21 cellular contexts compared by ENCODE assay signal in genomic region chr17:18937981-18938691, GRCh38. TPM values are rescaled to one million over a fixed set of nuclear protein-coding genes. Genes with fewer than 3 reads are reported as not detected.
DNase-seq lines count a peak whose midpoint lies in the region; ATAC-seq, FAIRE-seq and TF ChIP-seq lines count a peak whose summit lies in the region.
"Had no signal": no experiment of that assay in that cellular context is flagged by ENCODE, and none has a peak within 500 bp of the region (broad histone marks: within the 10 kb centered on the region; RNA-seq: fewer than 3 reads in every experiment).

No MANE protein-coding gene starts in this region.

- H3K4me3 ChIP-seq in colonic mucosa = no peak overlapping the region

- no peak for ATAC-seq in HG02970 (IDR thresholded peaks at IDR 0.05; ENCODE audit: low FRiP score, unreplicated experiment)
- ATAC-seq in activated CD8-positive, alpha-beta T cell treated with anti-CD3 and anti-CD28 coated beads, Interleukin-2, amount 10 ng/mL, durations not matched to agents 7 days and 5 days = no peak

- intact Hi-C loops in colonic mucosa (cut with DNase I) = no loop called here

- no peaks in the 10 kb centered on the region for H3K27me3 Mint-ChIP-seq in activated naive CD4-positive, alpha-beta T cell treated with anti-CD3 and anti-CD28 coated beads, Interleukin-2, amount 50 U/mL, for 24 hours
- peaks cover 12% of the 10 kb centered on the region for H3K27me3 Mint-ChIP-seq in activated CD8-positive, alpha-beta T cell treated with anti-CD3 and anti-CD28 coated beads, Interleukin-2, amount 10 ng/mL, durations not matched to agents 7 days and 5 days (ENCODE audit: low read depth)
- H3K27me3 Mint-ChIP-seq: CD4-positive, alpha-beta T cell had no signal

- H3K27ac ChIP-seq in colonic mucosa = no peak overlapping the region

- H3K36me3 ChIP-seq in colonic mucosa = no peaks in the 10 kb centered on the region
- H3K36me3 ChIP-seq: BE2C had no signal

- peak overlapping the region; percentile 30 for H3K27ac Mint-ChIP-seq in activated naive CD4-positive, alpha-beta T cell treated with anti-CD3 and anti-CD28 coated beads, Interleukin-2, amount 50 U/mL, for 24 hours
- H3K27ac Mint-ChIP-seq in activated CD8-positive, alpha-beta T cell treated with anti-CD3 and anti-CD28 coated beads, Interleukin-2, amount 10 ng/mL, durations not matched to agents 7 days and 5 days = no peak overlapping the region
- H3K27ac Mint-ChIP-seq: CD4-positive, alpha-beta T cell had no signal

- no peaks in the 10 kb centered on the region for H3K27me3 ChIP-seq in colonic mucosa
- H3K27me3 ChIP-seq: BE2C had no signal

- DNase-seq in activated naive CD4-positive, alpha-beta T cell treated with Interleukin-2 at 50 U/mL for 16 hours = no peak
- peak; percentile 67 for DNase-seq in NCI-H69 (lab: John Stamatoyannopoulos, UW)
- DNase-seq in colonic mucosa = peak; percentile 38
- no peak for DNase-seq in D721Med (ENCODE audit: insufficient read length, low spot score)
- DNase-seq in activated CD8-positive, alpha-beta T cell treated with anti-CD3 and anti-CD28 coated beads, Interleukin-2, amount 10 ng/mL, durations not matched to agents 7 days and 5 days = no peak
- DNase-seq: BE2C; CD4-positive, alpha-beta T cell; DMS53; EL; MM.1S; NCI-H1092; NCI-H1436 treated with DMSO at 0.1 percent for 48 hours; NCI-H2081; NCI-H524; Right ventricle myocardium superior had no signal

- H3K9me3 Mint-ChIP-seq in activated naive CD4-positive, alpha-beta T cell treated with anti-CD3 and anti-CD28 coated beads, Interleukin-2, amount 50 U/mL, for 24 hours = no peaks in the 10 kb centered on the region
- H3K9me3 Mint-ChIP-seq in activated CD8-positive, alpha-beta T cell treated with anti-CD3 and anti-CD28 coated beads, Interleukin-2, amount 10 ng/mL, durations not matched to agents 7 days and 5 days (ENCODE audit: insufficient read depth) = no peaks in the 10 kb centered on the region
- H3K9me3 Mint-ChIP-seq: CD4-positive, alpha-beta T cell had no signal

- FAIRE-seq in D721Med (lab: Jason Lieb, UNC) = no peak
- FAIRE-seq: RCC 7860 had no signal

- no peak overlapping the region for H3K4me3 Mint-ChIP-seq in activated naive CD4-positive, alpha-beta T cell treated with anti-CD3 and anti-CD28 coated beads, Interleukin-2, amount 50 U/mL, for 24 hours
- H3K4me3 Mint-ChIP-seq in activated CD8-positive, alpha-beta T cell treated with anti-CD3 and anti-CD28 coated beads, Interleukin-2, amount 10 ng/mL, durations not matched to agents 7 days and 5 days = no peak overlapping the region
- H3K4me3 Mint-ChIP-seq: CD4-positive, alpha-beta T cell had no signal

- H3K36me3 Mint-ChIP-seq in activated naive CD4-positive, alpha-beta T cell treated with anti-CD3 and anti-CD28 coated beads, Interleukin-2, amount 50 U/mL, for 24 hours = no peaks in the 10 kb centered on the region
- H3K36me3 Mint-ChIP-seq in activated CD8-positive, alpha-beta T cell treated with anti-CD3 and anti-CD28 coated beads, Interleukin-2, amount 10 ng/mL, durations not matched to agents 7 days and 5 days (ENCODE audit: low read depth) = peaks cover under 1% of the 10 kb centered on the region

- TF ChIP-seq CTCF in colonic mucosa (IDR thresholded peaks at IDR 0.05) = no peak
- TF ChIP-seq CTCF in D721Med (IDR thresholded peaks at IDR 0.05; ENCODE audit: insufficient read depth, missing control alignments) = no peak

- no peaks in the 10 kb centered on the region for H3K4me1 ChIP-seq in colonic mucosa
- H3K4me1 ChIP-seq: BE2C had no signal

- H3K9ac ChIP-seq in colonic mucosa (ENCODE audit: low read depth in 2 of 2, low read length in 2 of 2) = no peak overlapping the region

- POLR2A ChIA-PET in activated CD8-positive, alpha-beta T cell treated with anti-CD3 and anti-CD28 coated beads, Interleukin-2, amount 10 ng/mL, durations not matched to agents 7 days and 5 days (lab: Charles Lee) = interaction anchor here (0.8 kb wide), 1 partner anchor 80 kb away, joined by 3 read pairs; the partner anchor contains the start of gene PRPSAP2

- H3K9me3 ChIP-seq in colonic mucosa = no peaks in the 10 kb centered on the region
- H3K9me3 ChIP-seq: BE2C had no signal

- CTCF ChIA-PET in activated CD8-positive, alpha-beta T cell treated with anti-CD3 and anti-CD28 coated beads, Interleukin-2, amount 10 ng/mL, durations not matched to agents 7 days and 5 days (lab: Charles Lee) = interaction anchor here (0.9 to 1.6 kb wide), 4 partner anchors 20 to 79 kb away, joined by 3 to 4 read pairs (median 4); no protein-coding TSS in a partner anchor

- peaks cover 10% of the 10 kb centered on the region for H3K4me1 Mint-ChIP-seq in activated naive CD4-positive, alpha-beta T cell treated with anti-CD3 and anti-CD28 coated beads, Interleukin-2, amount 50 U/mL, for 24 hours
- peaks cover 6% of the 10 kb centered on the region for H3K4me1 Mint-ChIP-seq in activated CD8-positive, alpha-beta T cell treated with anti-CD3 and anti-CD28 coated beads, Interleukin-2, amount 10 ng/mL, durations not matched to agents 7 days and 5 days (ENCODE audit: low read depth)

RNA-seq across cellular contexts. Expression of gene SLC5A10, which starts 13.8 kb away (rescaled TPM):
- under 1 TPM in 1 of 2 donors, not detected in 1; 0.16 TPM for total RNA-seq in colonic mucosa
- total RNA-seq in activated CD8-positive, alpha-beta T cell treated with anti-CD3 and anti-CD28 coated beads, Interleukin-2, amount 10 ng/mL, durations not matched to agents 7 days and 5 days = not detected
- total RNA-seq: A172; CD4-positive, alpha-beta T cell; H4; LHCN-M2; Right ventricle myocardium superior had no signal

Comparison
In these comparisons a context has a peak if more than half of its experiments do, and no peak if none do; other contexts are left out.
1. DNase-seq: peak in NCI-H69 (single experiment) and colonic mucosa (single experiment); none in activated naive CD4-positive, alpha-beta T cell treated with Interleukin-2 at 50 U/mL for 16 hours (single experiment), D721Med (single experiment) and activated CD8-positive, alpha-beta T cell treated with anti-CD3 and anti-CD28 coated beads, Interleukin-2, amount 10 ng/mL, durations not matched to agents 7 days and 5 days (single experiment).